In the genomic region with DNA sequence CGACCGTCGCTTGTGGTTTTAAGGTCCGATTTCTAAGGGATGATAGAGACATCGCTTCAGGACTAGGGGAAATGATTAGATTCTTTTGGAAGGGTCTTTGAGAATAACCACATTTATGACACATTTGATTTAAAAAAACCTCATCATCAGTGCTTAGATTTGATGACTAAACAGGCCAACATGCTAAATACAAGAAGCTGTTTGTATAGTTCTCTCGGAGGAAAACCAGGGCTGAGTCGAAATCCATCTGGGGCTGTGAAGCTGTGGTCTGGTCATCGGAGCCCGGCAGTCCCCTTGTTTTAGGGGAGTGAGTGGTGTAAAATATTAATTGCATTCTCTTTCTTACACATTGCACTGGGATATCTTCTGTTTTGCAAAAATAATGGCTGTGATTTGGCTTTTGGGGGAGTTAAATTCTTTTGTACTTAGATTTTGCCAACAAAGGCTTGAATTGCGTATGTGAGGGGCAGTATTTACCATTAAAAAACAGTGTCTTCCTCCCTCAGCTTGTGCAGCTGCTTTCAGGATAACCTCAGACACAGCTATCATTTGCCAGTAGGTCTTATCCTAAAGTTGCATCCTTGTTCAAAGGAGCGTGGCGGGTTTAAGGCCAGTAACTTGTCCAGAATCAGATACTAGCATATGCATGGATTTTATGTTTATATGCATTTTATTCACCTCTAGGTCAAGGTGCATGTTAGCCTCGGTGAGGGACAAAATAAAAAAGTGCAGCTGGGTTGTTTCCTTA, we compare ENCODE assay signal across 8 cellular contexts. TPM values are rescaled to one million over a fixed set of nuclear protein-coding genes. Genes with fewer than 3 reads are reported as not detected.
DNase-seq lines count a peak whose midpoint lies in the region; ATAC-seq lines count a peak whose summit lies in the region.

No MANE protein-coding gene starts in this region.

- H3K4me1 ChIP-seq in iPS-18a (ENCODE audit: control insufficient read depth, low read depth, low read length) (peaks cover 38% of the 10 kb centered on the region), stomach smooth muscle (ENCODE audit: control insufficient read depth, insufficient read depth, low read length) (peaks cover 3% of the 10 kb centered on the region)

- peak; percentile 23 for ATAC-seq in HG03045 (IDR thresholded peaks at IDR 0.05; ENCODE audit: unreplicated experiment)
- ATAC-seq in activated naive CD4-positive, alpha-beta T cell treated with anti-CD3 and anti-CD28 coated beads, Interleukin-2, amount 50 U/mL, for 72 hours: peak; percentile 23 to 49
- ATAC-seq in HG03457 (IDR thresholded peaks at IDR 0.05; ENCODE audit: unreplicated experiment): no peak
- ATAC-seq in HG02571 (IDR thresholded peaks at IDR 0.05; ENCODE audit: unreplicated experiment): no peak

- peaks cover 33% of the 10 kb centered on the region for H3K27me3 ChIP-seq in iPS-18a (ENCODE audit: control insufficient read depth, insufficient read depth, low read length)
- H3K27me3 ChIP-seq in stomach smooth muscle (ENCODE audit: control insufficient read depth in 1 of 2, insufficient read depth in 2 of 2, low read length in 2 of 2): no peaks in the 10 kb centered on the region

- H3K27ac Mint-ChIP-seq in activated naive CD4-positive, alpha-beta T cell treated with anti-CD3 and anti-CD28 coated beads, Interleukin-2, amount 50 U/mL, for 72 hours: peak overlapping the region; percentile 91 to 95

- peaks cover 0 to 13% of the 10 kb centered on the region in 2 donors for H3K9me3 Mint-ChIP-seq in activated naive CD4-positive, alpha-beta T cell treated with anti-CD3 and anti-CD28 coated beads, Interleukin-2, amount 50 U/mL, for 72 hours

- no peak overlapping the region for H3K27ac ChIP-seq in iPS-18a (ENCODE audit: low read length)
- H3K27ac ChIP-seq in stomach smooth muscle (ENCODE audit: low read length): peak overlapping the region; percentile 11

- H3K4me3 ChIP-seq in GM08714 (ENCODE audit: low read length): peak overlapping the region; percentile 98
- peak overlapping the region; percentile 95 for H3K4me3 ChIP-seq in iPS-18a (ENCODE audit: low read length)
- peak overlapping the region; percentile 69 to 76 for H3K4me3 ChIP-seq in stomach smooth muscle (ENCODE audit: low read length in 2 of 2)

- peaks cover 16 to 43% of the 10 kb centered on the region in 2 donors for H3K36me3 Mint-ChIP-seq in activated naive CD4-positive, alpha-beta T cell treated with anti-CD3 and anti-CD28 coated beads, Interleukin-2, amount 50 U/mL, for 72 hours

- peak overlapping the region; percentile 77 for H3K9ac ChIP-seq in iPS-18a (ENCODE audit: low read length)
- H3K9ac ChIP-seq in stomach smooth muscle (ENCODE audit: low read length in 2 of 2): peak overlapping the region; percentile 55 to 66

- H3K9me3 ChIP-seq in iPS-18a (ENCODE audit: control insufficient read depth, low read depth, low read length) (no peaks in the 10 kb centered on the region), stomach smooth muscle (ENCODE audit: control insufficient read depth in 2 of 2, low read length in 2 of 2) (no peaks in the 10 kb centered on the region)

- H3K36me3 ChIP-seq in iPS-18a (ENCODE audit: control insufficient read depth, low read depth, low read length) (no peaks in the 10 kb centered on the region), stomach smooth muscle (ENCODE audit: control insufficient read depth in 2 of 2, insufficient read depth in 2 of 2, low read length in 2 of 2) (no peaks in the 10 kb centered on the region)

- no peak for DNase-seq in activated naive CD4-positive, alpha-beta T cell treated with anti-CD3 and anti-CD28 coated beads, Interleukin-2, amount 50 U/mL, for 72 hours (ENCODE audit: low spot score in 2 of 2)
- no peak for DNase-seq in T1000 (lab: John Stamatoyannopoulos, UW)

RNA-seq across cellular contexts. Expression of gene GNG2, which starts 0.6 kb away (rescaled TPM):
- total RNA-seq in activated naive CD4-positive, alpha-beta T cell treated with anti-CD3 and anti-CD28 coated beads, Interleukin-2, amount 50 U/mL, for 72 hours: 100 to 1,000 TPM in 1 of 2 donors, 10 to 100 TPM in 1; 79.8 to 121 TPM

Comparison
In these comparisons a context has a peak if more than half of its experiments do, and no peak if none do; other contexts are left out.
1. ATAC-seq: peak in HG03045 (single experiment) and activated naive CD4-positive, alpha-beta T cell treated with anti-CD3 and anti-CD28 coated beads, Interleukin-2, amount 50 U/mL, for 72 hours (2 of 2); none in HG03457 (single experiment) and HG02571 (single experiment).
2. Peak in every context shown above with its lines, with median percentiles within 50 percentile points of each other: H3K4me3 ChIP-seq.